ENCODE assay signal across 8 cellular contexts in the genomic region with DNA sequence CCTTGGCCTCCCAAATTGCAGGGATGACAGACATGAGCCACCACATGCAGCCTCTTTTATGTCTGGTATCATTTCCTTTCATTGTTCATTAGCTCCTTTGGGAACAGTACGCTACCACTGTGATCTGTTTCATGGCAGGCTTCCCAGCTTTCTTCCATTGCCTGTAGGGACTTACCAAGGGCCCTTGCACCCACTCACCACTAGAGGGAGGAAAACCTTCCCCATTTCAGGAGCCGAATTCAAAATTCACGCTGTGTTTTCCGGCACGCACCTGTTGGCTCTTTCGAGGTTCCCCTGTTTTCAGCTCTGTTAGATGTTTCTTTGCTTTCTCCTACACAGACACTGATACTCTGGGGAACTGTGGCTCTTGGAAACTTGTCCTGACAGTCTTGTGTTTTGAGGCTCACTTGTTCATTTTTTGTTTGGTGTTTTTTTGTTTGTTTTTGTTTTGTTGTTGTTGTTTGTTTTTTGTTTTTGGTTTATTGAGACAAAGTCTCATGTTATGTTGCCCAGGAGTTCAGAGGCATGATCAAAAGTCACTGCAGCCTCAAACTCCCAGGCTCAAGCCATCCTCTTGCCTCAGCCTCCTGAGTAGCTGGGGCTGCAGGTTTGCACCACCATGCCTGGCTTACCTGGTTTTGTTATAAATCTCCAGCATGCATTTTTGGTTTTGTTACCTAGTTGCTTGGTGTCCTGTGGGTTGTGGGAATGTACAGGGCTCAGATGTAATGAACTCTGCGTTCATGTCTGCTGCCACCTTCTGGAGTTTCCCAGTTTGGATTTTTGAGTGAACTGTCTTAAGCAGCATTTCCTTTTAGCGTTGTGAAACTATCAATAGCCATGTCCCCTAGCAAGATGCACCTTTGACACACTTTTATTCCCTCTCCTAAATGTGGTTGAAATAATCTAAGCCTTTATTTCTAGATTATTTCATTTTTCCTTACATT. TPM values are rescaled to one million over a fixed set of nuclear protein-coding genes. Genes with fewer than 3 reads are reported as not detected.
DNase-seq lines count a peak whose midpoint lies in the region; ATAC-seq and TF ChIP-seq lines count a peak whose summit lies in the region.

No MANE protein-coding gene starts in this region.

- H3K9me3 Mint-ChIP-seq in neural crest cell: no peaks in the 10 kb centered on the region

- no peaks in the 10 kb centered on the region for H3K36me3 Mint-ChIP-seq in neural crest cell (ENCODE audit: low read depth)

- peaks cover 15% of the 10 kb centered on the region for H3K4me1 Mint-ChIP-seq in neural crest cell

- peak; percentile 79 for TF ChIP-seq CTCF in AG04449 (IDR thresholded peaks at IDR 0.05; ENCODE audit: insufficient read depth, low read length, missing control alignments)
- peak; percentile 94 for TF ChIP-seq CTCF in GM12872 (IDR thresholded peaks at IDR 0.05; ENCODE audit: insufficient read depth, low read depth, low read length)
- peak; percentile 84 for TF ChIP-seq CTCF in WERI-Rb-1 (IDR thresholded peaks at IDR 0.05; ENCODE audit: low read depth, low read length)
- peak; percentile 91 for TF ChIP-seq CTCF in fibroblast of mammary gland (conservative IDR thresholded peaks at IDR 0.05; ENCODE audit: control insufficient read depth, insufficient read depth, low read depth, low read length)
- TF ChIP-seq CTCF in neural crest cell (conservative IDR thresholded peaks at IDR 0.05): peak; percentile 88

- no peak overlapping the region for H3K27ac ChIP-seq in WERI-Rb-1

- DNase-seq in AG04449 (ENCODE audit: low read depth, low spot score) (peak; percentile 28), NCI-H2081 treated with DMSO at 0.1 percent for 48 hours (lab: John Stamatoyannopoulos, UW) (peak; percentile 5), WERI-Rb-1 (peak; percentile 71), fibroblast of mammary gland (ENCODE audit: low read depth) (peak; percentile 82), neural crest cell (ENCODE audit: low read depth, low spot score) (peak; percentile 37)

- no peak for ATAC-seq in GM21390 (IDR thresholded peaks at IDR 0.05; ENCODE audit: unreplicated experiment)
- ATAC-seq in GM19463 (IDR thresholded peaks at IDR 0.05; ENCODE audit: unreplicated experiment): no peak

- H3K36me3 ChIP-seq in WERI-Rb-1: no peaks in the 10 kb centered on the region

- H3K4me3 ChIP-seq in AG04449 (ENCODE audit: low read depth, low read length): no peak overlapping the region
- H3K4me3 ChIP-seq in WERI-Rb-1 (ENCODE audit: low read depth, low read length): no peak overlapping the region; the same call in 1 of the 2 replicates
- no peak overlapping the region for H3K4me3 ChIP-seq in fibroblast of mammary gland (ENCODE audit: control insufficient read depth, low read depth, low read length)

- no peaks in the 10 kb centered on the region for H3K27me3 ChIP-seq in WERI-Rb-1 (ENCODE audit: insufficient read depth, low read depth, severe bottlenecking)

- CTCF ChIA-PET in AG04449 (lab: Yijun Ruan, JAX): interaction anchor here (0.7 to 1.9 kb wide), 8 partner anchors 9 to 1112 kb away, joined by 3 to 9 read pairs (median 4); a partner anchor contains a TSS

- peak overlapping the region; percentile 72 for H3K27ac Mint-ChIP-seq in neural crest cell (ENCODE audit: unreplicated experiment)

- H3K4me3 Mint-ChIP-seq in neural crest cell: peak overlapping the region; percentile 8

- POLR2A ChIA-PET in AG04449 (lab: Yijun Ruan, JAX): no interaction called here

- peaks cover 6% of the 10 kb centered on the region for H3K27me3 Mint-ChIP-seq in neural crest cell (ENCODE audit: low read depth)

- H3K9me3 ChIP-seq in WERI-Rb-1 (ENCODE audit: severe bottlenecking): no peaks in the 10 kb centered on the region

RNA-seq across cellular contexts. Expression of a gene that starts 2.3 kb away (rescaled TPM):
- not detected in 2 replicates for total RNA-seq in neural crest cell

RNA-seq across cellular contexts. Expression of a gene that starts 15.0 kb away (rescaled TPM):
- not detected in 2 replicates for total RNA-seq in neural crest cell

RNA-seq across cellular contexts. Expression of a gene that starts 32.1 kb away (rescaled TPM):
- total RNA-seq in neural crest cell: not detected in 2 replicates

RNA-seq across cellular contexts. Expression of a gene that starts 42.5 kb away (rescaled TPM):
- 0.25 TPM in 1 of 2 replicates, not detected in the other for total RNA-seq in neural crest cell

RNA-seq across cellular contexts. Expression of a gene that starts 53.3 kb away (rescaled TPM):
- not detected in 2 replicates for total RNA-seq in neural crest cell

Comparison
In these comparisons a context has a peak if more than half of its experiments do, and no peak if none do; other contexts are left out.
1. DNase-seq: peak in every context shown above with its lines; median percentile 82 in fibroblast of mammary gland; 71 in WERI-Rb-1; 37 in neural crest cell; 28 in AG04449; 5 in NCI-H2081 treated with DMSO at 0.1 percent for 48 hours.